Comparison of ENCODE assay signal across 9 cellular contexts in genomic region chr20:2871555-2872303, GRCh38. TPM values are rescaled to one million over a fixed set of nuclear protein-coding genes. Genes with fewer than 3 reads are reported as not detected.
DNase-seq lines count a peak whose midpoint lies in the region; ATAC-seq, FAIRE-seq and TF ChIP-seq lines count a peak whose summit lies in the region.
"Had no signal": no experiment of that assay in that cellular context is flagged by ENCODE, and none has a peak within 500 bp of the region (broad histone marks: within the 10 kb centered on the region; RNA-seq: fewer than 3 reads in every experiment).

No MANE protein-coding gene starts in this region.

- H3K27me3 ChIP-seq in left ventricle myocardium inferior (ENCODE audit: low read depth) (no peaks in the 10 kb centered on the region), bronchial epithelial cell (ENCODE audit: control insufficient read depth, insufficient read depth, low read length) (no peaks in the 10 kb centered on the region), mononuclear cell (ENCODE audit: insufficient read depth, low read length) (no peaks in the 10 kb centered on the region), vagina (no peaks in the 10 kb centered on the region)

- no peak for TF ChIP-seq CTCF in left ventricle myocardium inferior (IDR thresholded peaks at IDR 0.05; ENCODE audit: borderline replicate concordance)
- TF ChIP-seq CTCF in bronchial epithelial cell (IDR thresholded peaks at IDR 0.05; ENCODE audit: insufficient read depth, low read length, severe bottlenecking), result no peak
- TF ChIP-seq CTCF in vagina (IDR thresholded peaks at IDR 0.05), result no peak

- H3K9me3 ChIP-seq in left ventricle myocardium inferior (replicated peaks) (no peaks in the 10 kb centered on the region), mononuclear cell (ENCODE audit: low read depth, low read length) (no peaks in the 10 kb centered on the region), vagina (no peaks in the 10 kb centered on the region)

- H3K4me1 ChIP-seq in left ventricle myocardium inferior (peaks cover 59% of the 10 kb centered on the region), mononuclear cell (ENCODE audit: insufficient read depth, low read length) (peaks cover 69% of the 10 kb centered on the region), vagina (peaks cover 62% of the 10 kb centered on the region)

- no peak for FAIRE-seq in bronchial epithelial cell (lab: Jason Lieb, UNC)

- H3K27ac ChIP-seq in left ventricle myocardium inferior (replicated peaks), result no peak overlapping the region
- peak overlapping the region; percentile 83 for H3K27ac ChIP-seq in vagina

- no peak for TF ChIP-seq POLR2A in vagina (IDR thresholded peaks at IDR 0.05)

- ATAC-seq in GM21360 (IDR thresholded peaks at IDR 0.05; ENCODE audit: unreplicated experiment) (no peak), HG02970 (IDR thresholded peaks at IDR 0.05; ENCODE audit: low FRiP score, unreplicated experiment) (no peak)

- peak overlapping the region; percentile 89 for H3K4me3 ChIP-seq in left ventricle myocardium inferior
- H3K4me3 ChIP-seq in bronchial epithelial cell (ENCODE audit: low read depth, low read length), result peak overlapping the region; percentile 61
- peak overlapping the region; percentile 83 for H3K4me3 ChIP-seq in mononuclear cell (ENCODE audit: low read length)
- peak overlapping the region; percentile 86 to 87 for H3K4me3 ChIP-seq in vagina

- DNase-seq in left ventricle myocardium inferior (no peak), cardiac septum (ENCODE audit: low spot score) (no peak), bronchial epithelial cell (ENCODE audit: low read depth) (no peak), vagina (ENCODE audit: extremely low spot score in 2 of 2) (no peak), NCI-H82 treated with DMSO at 0.1 percent for 48 hours (lab: John Stamatoyannopoulos, UW; ENCODE audit: unreplicated experiment) (no peak)
- DNase-seq: GDM1 had no signal

- intact Hi-C loops in left ventricle myocardium inferior (cut with micrococcal nuclease), result no loop called here
- intact Hi-C loops in cardiac septum (cut with DNase I), result no loop called here
- intact Hi-C loops in vagina (cut with DNase I), result no loop called here

- peaks cover 2% of the 10 kb centered on the region for H3K36me3 ChIP-seq in left ventricle myocardium inferior
- no peaks in the 10 kb centered on the region for H3K36me3 ChIP-seq in bronchial epithelial cell (ENCODE audit: control insufficient read depth, insufficient read depth, low read length)
- no peaks in the 10 kb centered on the region for H3K36me3 ChIP-seq in vagina

RNA-seq across cellular contexts. Expression of gene PTPRA, which starts 1.6 kb away (rescaled TPM):
- total RNA-seq in left ventricle myocardium inferior, result 23.5 TPM
- 23.5 TPM for total RNA-seq in cardiac septum
- total RNA-seq in bronchial epithelial cell, result 20.8 and 25.2 TPM in 2 replicates
- 148 TPM for total RNA-seq in mononuclear cell
- 45.7 TPM for total RNA-seq in vagina

RNA-seq across cellular contexts. Expression of gene VPS16, which starts 31.2 kb away (rescaled TPM):
- total RNA-seq in left ventricle myocardium inferior, result 15.7 TPM
- total RNA-seq in cardiac septum, result 23.3 TPM
- 33.2 and 33.4 TPM in 2 replicates for total RNA-seq in bronchial epithelial cell
- 16.6 TPM for total RNA-seq in mononuclear cell
- 30.0 TPM for total RNA-seq in vagina

RNA-seq across cellular contexts. Expression of gene PCED1A, which starts 31.3 kb away (rescaled TPM):
- total RNA-seq in left ventricle myocardium inferior, result 9.4 TPM
- 12.8 TPM for total RNA-seq in cardiac septum
- 12.9 and 17.9 TPM in 2 replicates for total RNA-seq in bronchial epithelial cell
- 30.0 TPM for total RNA-seq in mononuclear cell
- 22.1 TPM for total RNA-seq in vagina

RNA-seq across cellular contexts. Expression of gene TMEM239, which starts 55.6 kb away (rescaled TPM):
- total RNA-seq in left ventricle myocardium inferior (not detected), cardiac septum (not detected), bronchial epithelial cell (not detected in 2 replicates), mononuclear cell (not detected), vagina (not detected)

RNA-seq across cellular contexts. Expression of gene C20orf141, which starts 56.9 kb away (rescaled TPM):
- not detected for total RNA-seq in left ventricle myocardium inferior
- not detected for total RNA-seq in cardiac septum
- total RNA-seq in bronchial epithelial cell, result not detected in 2 replicates
- total RNA-seq in mononuclear cell, result not detected
- total RNA-seq in vagina, result not detected
